In genomic region chr6:151512481-151512880, GRCh38 we compare ENCODE assay signal across 12 cellular contexts. TPM values are rescaled to one million over a fixed set of nuclear protein-coding genes. Genes with fewer than 3 reads are reported as not detected.
"Had no signal": no experiment of that assay in that cellular context is flagged by ENCODE, and none has a peak within 500 bp of the region (broad histone marks: within the 10 kb centered on the region; RNA-seq: fewer than 3 reads in every experiment).

No MANE protein-coding gene starts in this region.

- H3K36me3 Mint-ChIP-seq: immature natural killer cell; natural killer cell treated with Interleukin-12 subunit alpha and Interleukin-12 subunit beta and Interleukin-15 and Interleukin-18, amount 100 ng/mL, for 72 hours had no signal

- H3K27ac Mint-ChIP-seq: activated CD8-positive, alpha-beta T cell treated with anti-CD3 and anti-CD28 coated beads for 36 hours; activated naive CD4-positive, alpha-beta T cell treated with anti-CD3 and anti-CD28 coated beads for 36 hours; immature natural killer cell; natural killer cell treated with Interleukin-12 subunit alpha and Interleukin-12 subunit beta and Interleukin-15 and Interleukin-18, amount 100 ng/mL, for 72 hours had no signal

- ATAC-seq: activated CD8-positive, alpha-beta T cell treated with anti-CD3 and anti-CD28 coated beads for 36 hours; foreskin keratinocyte had no signal

- H3K27ac ChIP-seq: adrenal gland, foreskin keratinocyte, sigmoid colon had no signal

- H3K9me3 Mint-ChIP-seq: activated naive CD4-positive, alpha-beta T cell treated with anti-CD3 and anti-CD28 coated beads for 36 hours had no signal

- H3K4me3 Mint-ChIP-seq: activated CD8-positive, alpha-beta T cell treated with anti-CD3 and anti-CD28 coated beads for 36 hours; activated naive CD4-positive, alpha-beta T cell treated with anti-CD3 and anti-CD28 coated beads for 36 hours; immature natural killer cell; natural killer cell treated with Interleukin-12 subunit alpha and Interleukin-12 subunit beta and Interleukin-15 and Interleukin-18, amount 100 ng/mL, for 72 hours had no signal

- H3K4me1 Mint-ChIP-seq: immature natural killer cell had no signal

- H3K9me3 ChIP-seq: adrenal gland, sigmoid colon had no signal

- H3K4me1 ChIP-seq: adrenal gland, foreskin keratinocyte, sigmoid colon had no signal

- H3K4me3 ChIP-seq: adrenal gland, sigmoid colon had no signal

- H3K36me3 ChIP-seq: adrenal gland, sigmoid colon had no signal

- DNase-seq: activated CD8-positive, alpha-beta T cell treated with anti-CD3 and anti-CD28 coated beads for 36 hours; activated naive CD4-positive, alpha-beta T cell treated with anti-CD3 and anti-CD28 coated beads for 36 hours; adrenal gland; foreskin keratinocyte; immature natural killer cell; mammary epithelial cell; sigmoid colon; stimulated activated naive CD4-positive, alpha-beta T cell treated with Interleukin-2 at 50 U/mL for 16 hours; T-helper 2 cell had no signal

- H3K27me3 ChIP-seq: adrenal gland, foreskin keratinocyte, sigmoid colon had no signal

- FAIRE-seq: colon, endothelial cell of umbilical vein had no signal

RNA-seq across cellular contexts. Expression of gene CCDC170, which starts 18.7 kb away (rescaled TPM):
- total RNA-seq: activated CD8-positive, alpha-beta T cell treated with anti-CD3 and anti-CD28 coated beads for 36 hours; activated naive CD4-positive, alpha-beta T cell treated with anti-CD3 and anti-CD28 coated beads for 36 hours; foreskin keratinocyte; mammary epithelial cell; natural killer cell treated with Interleukin-12 subunit alpha and Interleukin-12 subunit beta and Interleukin-15 and Interleukin-18, amount 100 ng/mL, for 72 hours had no signal
